ENCODE assay signal across 30 cellular contexts in the genomic region with DNA sequence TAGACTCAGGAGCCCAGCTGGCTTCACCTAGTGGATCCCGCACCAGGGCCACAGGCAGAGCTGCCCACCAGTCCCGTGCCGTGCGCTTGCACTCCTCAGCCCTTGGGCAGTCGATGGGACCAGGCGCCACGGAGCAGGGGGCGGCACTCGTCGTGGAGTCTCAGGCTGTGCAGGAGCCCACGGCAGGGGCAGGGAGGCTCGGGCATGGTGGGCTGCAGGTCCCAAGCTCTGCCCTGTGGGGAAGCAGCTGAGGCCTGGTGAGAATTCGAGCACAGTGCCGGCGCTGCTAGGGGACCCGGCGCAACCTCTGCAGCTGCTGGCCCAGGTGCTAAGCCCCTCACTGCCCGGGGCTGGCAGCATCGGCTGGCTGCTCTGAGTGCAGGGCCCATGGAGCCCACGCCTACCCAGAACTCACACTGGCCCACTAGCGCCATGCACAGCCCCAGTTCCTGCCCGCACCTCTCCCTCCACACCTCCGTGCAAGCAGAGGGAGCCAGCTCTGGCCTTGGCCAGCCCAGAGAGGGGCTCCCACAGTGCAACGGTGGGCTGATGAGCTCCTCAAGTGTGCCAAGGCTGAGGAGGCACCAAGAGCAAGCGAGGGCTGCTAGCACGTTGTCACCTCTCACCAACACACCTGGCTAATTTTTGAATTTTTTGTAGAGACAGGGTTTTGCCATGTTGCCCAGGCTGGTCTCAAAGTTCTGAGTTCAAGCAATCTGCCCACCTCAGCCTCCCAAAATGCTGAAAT.
"Had no signal": no experiment of that assay in that cellular context is flagged by ENCODE, and none has a peak within 500 bp of the region (broad histone marks: within the 10 kb centered on the region; RNA-seq: fewer than 3 reads in every experiment).

No MANE protein-coding gene starts in this region.

- H3K9me3 ChIP-seq: ascending aorta had no signal

- H3K4me1 ChIP-seq: ascending aorta, breast epithelium had no signal

- ATAC-seq: activated CD4-positive, alpha-beta T cell treated with anti-CD3 and anti-CD28 coated beads for 36 hours; activated CD8-positive, alpha-beta memory T cell treated with anti-CD3 and anti-CD28 coated beads, Interleukin-2, amount 10 ng/mL, durations not matched to agents 7 days and 5 days; activated CD8-positive, alpha-beta T cell treated with anti-CD3 and anti-CD28 coated beads, Interleukin-2, amount 10 ng/mL, durations not matched to agents 7 days and 5 days; activated T-cell treated with anti-CD3 and anti-CD28 coated beads, Interleukin-2, amount 50 U/mL, for 72 hours; esophagus mucosa had no signal

- H3K4me3 ChIP-seq: ascending aorta, breast epithelium, cardiac muscle cell, coronary artery, dorsolateral prefrontal cortex had no signal

- DNase-seq: activated CD4-positive, alpha-beta memory T cell treated with anti-CD3 and anti-CD28 coated beads for 36 hours; activated CD4-positive, alpha-beta T cell treated with anti-CD3 and anti-CD28 coated beads for 36 hours; activated CD4-positive, alpha-beta T cell treated with anti-CD3 and anti-CD28 coated beads, Interleukin-2, amount 10 ng/mL, durations not matched to agents 24 days and 14 days; activated CD4-positive, CD25-positive, alpha-beta regulatory T cell; activated CD4-positive, CD25-positive, alpha-beta regulatory T cell treated with anti-CD3 and anti-CD28 coated beads, Interleukin-2, amount 50 U/mL, for 72 hours; activated CD8-positive, alpha-beta memory T cell treated with anti-CD3 and anti-CD28 coated beads, Interleukin-2, amount 10 ng/mL, durations not matched to agents 7 days and 5 days; activated CD8-positive, alpha-beta memory T cell treated with anti-CD3 and anti-CD28 coated beads, Interleukin-2, amount 50 U/mL, for 48 hours; activated CD8-positive, alpha-beta T cell treated with anti-CD3 and anti-CD28 coated beads, Interleukin-2, amount 10 ng/mL, durations not matched to agents 7 days and 5 days; activated gamma-delta T cell; activated naive CD4-positive, alpha-beta T cell; activated naive CD4-positive, alpha-beta T cell treated with anti-CD3 and anti-CD28 coated beads, Interleukin-2, amount 10 ng/mL, durations not matched to agents 7 days and 5 days; activated naive CD8-positive, alpha-beta T cell treated with anti-CD3 and anti-CD28 coated beads, Interleukin-2, amount 10 ng/mL, durations not matched to agents 7 days and 5 days; activated T-cell treated with anti-CD3 and anti-CD28 coated beads for 4 hours; activated T-cell treated with anti-CD3 and anti-CD28 coated beads, Interleukin-2, amount 50 U/mL, for 24 hours; activated T-cell treated with anti-CD3 and anti-CD28 coated beads, Interleukin-2, amount 50 U/mL, for 72 hours; central memory CD4-positive, alpha-beta T cell; cerebellar nuclear complex; dorsolateral prefrontal cortex; effector memory CD4-positive, alpha-beta T cell; endodermal cell; foreskin fibroblast; T-helper 2 cell had no signal

- H3K27me3 ChIP-seq: ascending aorta, breast epithelium, cardiac muscle cell, dorsolateral prefrontal cortex had no signal

- H3K27me3 Mint-ChIP-seq: activated CD4-positive, alpha-beta memory T cell treated with anti-CD3 and anti-CD28 coated beads for 36 hours; activated CD4-positive, alpha-beta T cell treated with anti-CD3 and anti-CD28 coated beads, Interleukin-2, amount 10 ng/mL, durations not matched to agents 24 days and 14 days; activated CD8-positive, alpha-beta memory T cell treated with anti-CD3 and anti-CD28 coated beads, Interleukin-2, amount 10 ng/mL, durations not matched to agents 7 days and 5 days; activated naive CD4-positive, alpha-beta T cell treated with anti-CD3 and anti-CD28 coated beads, Interleukin-2, amount 10 ng/mL, durations not matched to agents 7 days and 5 days; activated naive CD8-positive, alpha-beta T cell treated with anti-CD3 and anti-CD28 coated beads, Interleukin-2, amount 10 ng/mL, durations not matched to agents 7 days and 5 days; activated T-cell treated with anti-CD3 and anti-CD28 coated beads, Interleukin-2, amount 50 U/mL, for 24 hours; dendritic cell treated with granulocyte-macrophage colony-stimulating factor and Interleukin-4, amounts not matched to agents 40 ng/mL and 50 ng/mL, for 4 days had no signal

- H3K36me3 Mint-ChIP-seq: activated CD4-positive, alpha-beta memory T cell treated with anti-CD3 and anti-CD28 coated beads for 36 hours; activated CD8-positive, alpha-beta memory T cell treated with anti-CD3 and anti-CD28 coated beads, Interleukin-2, amount 10 ng/mL, durations not matched to agents 7 days and 5 days; activated naive CD4-positive, alpha-beta T cell treated with anti-CD3 and anti-CD28 coated beads, Interleukin-2, amount 10 ng/mL, durations not matched to agents 7 days and 5 days; activated naive CD4-positive, alpha-beta T cell treated with anti-CD3 and anti-CD28 coated beads, Interleukin-2, amount 50 U/mL, for 72 hours; activated naive CD8-positive, alpha-beta T cell treated with anti-CD3 and anti-CD28 coated beads, Interleukin-2, amount 10 ng/mL, durations not matched to agents 7 days and 5 days; brain had no signal

- H3K4me1 Mint-ChIP-seq: activated CD4-positive, alpha-beta T cell treated with anti-CD3 and anti-CD28 coated beads, Interleukin-2, amount 10 ng/mL, durations not matched to agents 24 days and 14 days; activated naive CD4-positive, alpha-beta T cell treated with anti-CD3 and anti-CD28 coated beads, Interleukin-2, amount 10 ng/mL, durations not matched to agents 7 days and 5 days; activated naive CD8-positive, alpha-beta T cell treated with anti-CD3 and anti-CD28 coated beads, Interleukin-2, amount 10 ng/mL, durations not matched to agents 7 days and 5 days; brain; endodermal cell had no signal

- H3K27ac Mint-ChIP-seq: activated CD4-positive, alpha-beta memory T cell treated with anti-CD3 and anti-CD28 coated beads for 36 hours; activated CD4-positive, alpha-beta T cell treated with anti-CD3 and anti-CD28 coated beads for 36 hours; activated CD4-positive, alpha-beta T cell treated with anti-CD3 and anti-CD28 coated beads, Interleukin-2, amount 10 ng/mL, durations not matched to agents 24 days and 14 days; activated CD8-positive, alpha-beta memory T cell treated with anti-CD3 and anti-CD28 coated beads, Interleukin-2, amount 10 ng/mL, durations not matched to agents 7 days and 5 days; activated CD8-positive, alpha-beta T cell treated with anti-CD3 and anti-CD28 coated beads, Interleukin-2, amount 10 ng/mL, durations not matched to agents 7 days and 5 days; activated naive CD4-positive, alpha-beta T cell treated with anti-CD3 and anti-CD28 coated beads, Interleukin-2, amount 10 ng/mL, durations not matched to agents 7 days and 5 days; activated naive CD4-positive, alpha-beta T cell treated with anti-CD3 and anti-CD28 coated beads, Interleukin-2, amount 50 U/mL, for 72 hours; activated naive CD8-positive, alpha-beta T cell treated with anti-CD3 and anti-CD28 coated beads, Interleukin-2, amount 10 ng/mL, durations not matched to agents 7 days and 5 days; activated T-cell treated with anti-CD3 and anti-CD28 coated beads, Interleukin-2, amount 50 U/mL, for 24 hours; activated T-cell treated with anti-CD3 and anti-CD28 coated beads, Interleukin-2, amount 50 U/mL, for 72 hours; brain; dendritic cell treated with granulocyte-macrophage colony-stimulating factor and Interleukin-4, amounts not matched to agents 40 ng/mL and 50 ng/mL, for 4 days; endodermal cell had no signal

- H3K36me3 ChIP-seq: ascending aorta, breast epithelium, cardiac muscle cell had no signal

- H3K27ac ChIP-seq: ascending aorta, breast epithelium, cardiac muscle cell, coronary artery, dorsolateral prefrontal cortex had no signal

- H3K4me3 Mint-ChIP-seq: activated CD4-positive, alpha-beta memory T cell treated with anti-CD3 and anti-CD28 coated beads for 36 hours; activated CD4-positive, alpha-beta T cell treated with anti-CD3 and anti-CD28 coated beads, Interleukin-2, amount 10 ng/mL, durations not matched to agents 24 days and 14 days; activated CD8-positive, alpha-beta T cell treated with anti-CD3 and anti-CD28 coated beads, Interleukin-2, amount 10 ng/mL, durations not matched to agents 7 days and 5 days; activated naive CD4-positive, alpha-beta T cell treated with anti-CD3 and anti-CD28 coated beads, Interleukin-2, amount 10 ng/mL, durations not matched to agents 7 days and 5 days; activated T-cell treated with anti-CD3 and anti-CD28 coated beads, Interleukin-2, amount 50 U/mL, for 24 hours; brain; endodermal cell had no signal

- H3K9me3 Mint-ChIP-seq: activated CD4-positive, alpha-beta memory T cell treated with anti-CD3 and anti-CD28 coated beads for 36 hours; activated CD4-positive, alpha-beta T cell treated with anti-CD3 and anti-CD28 coated beads, Interleukin-2, amount 10 ng/mL, durations not matched to agents 24 days and 14 days; activated naive CD4-positive, alpha-beta T cell treated with anti-CD3 and anti-CD28 coated beads, Interleukin-2, amount 10 ng/mL, durations not matched to agents 7 days and 5 days; activated naive CD4-positive, alpha-beta T cell treated with anti-CD3 and anti-CD28 coated beads, Interleukin-2, amount 50 U/mL, for 72 hours; activated naive CD8-positive, alpha-beta T cell treated with anti-CD3 and anti-CD28 coated beads, Interleukin-2, amount 10 ng/mL, durations not matched to agents 7 days and 5 days; activated T-cell treated with anti-CD3 and anti-CD28 coated beads, Interleukin-2, amount 50 U/mL, for 24 hours; activated T-cell treated with anti-CD3 and anti-CD28 coated beads, Interleukin-2, amount 50 U/mL, for 72 hours had no signal
